In genomic region chr17:30541802-30542201, GRCh38 we compare ENCODE assay signal across 1 cellular context.
TF ChIP-seq lines count a peak whose summit lies in the region.

No MANE protein-coding gene starts in this region.

TF ChIP-seq in K562, 482 proteins besides CTCF, POLR2A, EP300 and RAD21 (continued from another document):
- TF ChIP-seq FOXP4 (CRISPR knock-in tag; IDR thresholded peaks at IDR 0.05; ENCODE audit: borderline replicate concordance) (no peak), PRMT5 (CRISPR knock-in tag; IDR thresholded peaks at IDR 0.05) (no peak), NCOA2 (IDR thresholded peaks at IDR 0.05; ENCODE audit: partially characterized antibody in 2 of 2) (no peak), MEF2D (tag; conservative IDR thresholded peaks at IDR 0.05; ENCODE audit: low read depth) (no peak), CGGBP1 (CRISPR knock-in tag; IDR thresholded peaks at IDR 0.05) (no peak), ELK3 (CRISPR knock-in tag; IDR thresholded peaks at IDR 0.05) (no peak), NKRF (IDR thresholded peaks at IDR 0.05; ENCODE audit: borderline replicate concordance) (no peak), ZBTB49 (CRISPR knock-in tag; IDR thresholded peaks at IDR 0.05; ENCODE audit: borderline replicate concordance) (no peak), CREB1 (IDR thresholded peaks at IDR 0.05) (peak; percentile 64), CREB1 (CRISPR knock-in tag; IDR thresholded peaks at IDR 0.05) (0 out of 2 replicates have a peak, but pooled peaks have one; percentile 31), SMARCE1 (IDR thresholded peaks at IDR 0.05) (no peak)
- TF ChIP-seq, protein P1, sequence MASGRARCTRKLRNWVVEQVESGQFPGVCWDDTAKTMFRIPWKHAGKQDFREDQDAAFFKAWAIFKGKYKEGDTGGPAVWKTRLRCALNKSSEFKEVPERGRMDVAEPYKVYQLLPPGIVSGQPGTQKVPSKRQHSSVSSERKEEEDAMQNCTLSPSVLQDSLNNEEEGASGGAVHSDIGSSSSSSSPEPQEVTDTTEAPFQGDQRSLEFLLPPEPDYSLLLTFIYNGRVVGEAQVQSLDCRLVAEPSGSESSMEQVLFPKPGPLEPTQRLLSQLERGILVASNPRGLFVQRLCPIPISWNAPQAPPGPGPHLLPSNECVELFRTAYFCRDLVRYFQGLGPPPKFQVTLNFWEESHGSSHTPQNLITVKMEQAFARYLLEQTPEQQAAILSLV (tag; IDR thresholded peaks at IDR 0.05) = no peak
- TF ChIP-seq, protein P2, sequence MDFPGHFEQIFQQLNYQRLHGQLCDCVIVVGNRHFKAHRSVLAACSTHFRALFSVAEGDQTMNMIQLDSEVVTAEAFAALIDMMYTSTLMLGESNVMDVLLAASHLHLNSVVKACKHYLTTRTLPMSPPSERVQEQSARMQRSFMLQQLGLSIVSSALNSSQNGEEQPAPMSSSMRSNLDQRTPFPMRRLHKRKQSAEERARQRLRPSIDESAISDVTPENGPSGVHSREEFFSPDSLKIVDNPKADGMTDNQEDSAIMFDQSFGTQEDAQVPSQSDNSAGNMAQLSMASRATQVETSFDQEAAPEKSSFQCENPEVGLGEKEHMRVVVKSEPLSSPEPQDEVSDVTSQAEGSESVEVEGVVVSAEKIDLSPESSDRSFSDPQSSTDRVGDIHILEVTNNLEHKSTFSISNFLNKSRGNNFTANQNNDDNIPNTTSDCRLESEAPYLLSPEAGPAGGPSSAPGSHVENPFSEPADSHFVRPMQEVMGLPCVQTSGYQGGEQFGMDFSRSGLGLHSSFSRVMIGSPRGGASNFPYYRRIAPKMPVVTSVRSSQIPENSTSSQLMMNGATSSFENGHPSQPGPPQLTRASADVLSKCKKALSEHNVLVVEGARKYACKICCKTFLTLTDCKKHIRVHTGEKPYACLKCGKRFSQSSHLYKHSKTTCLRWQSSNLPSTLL (IDR thresholded peaks at IDR 0.05) = no peak
- TF ChIP-seq, protein P3, sequence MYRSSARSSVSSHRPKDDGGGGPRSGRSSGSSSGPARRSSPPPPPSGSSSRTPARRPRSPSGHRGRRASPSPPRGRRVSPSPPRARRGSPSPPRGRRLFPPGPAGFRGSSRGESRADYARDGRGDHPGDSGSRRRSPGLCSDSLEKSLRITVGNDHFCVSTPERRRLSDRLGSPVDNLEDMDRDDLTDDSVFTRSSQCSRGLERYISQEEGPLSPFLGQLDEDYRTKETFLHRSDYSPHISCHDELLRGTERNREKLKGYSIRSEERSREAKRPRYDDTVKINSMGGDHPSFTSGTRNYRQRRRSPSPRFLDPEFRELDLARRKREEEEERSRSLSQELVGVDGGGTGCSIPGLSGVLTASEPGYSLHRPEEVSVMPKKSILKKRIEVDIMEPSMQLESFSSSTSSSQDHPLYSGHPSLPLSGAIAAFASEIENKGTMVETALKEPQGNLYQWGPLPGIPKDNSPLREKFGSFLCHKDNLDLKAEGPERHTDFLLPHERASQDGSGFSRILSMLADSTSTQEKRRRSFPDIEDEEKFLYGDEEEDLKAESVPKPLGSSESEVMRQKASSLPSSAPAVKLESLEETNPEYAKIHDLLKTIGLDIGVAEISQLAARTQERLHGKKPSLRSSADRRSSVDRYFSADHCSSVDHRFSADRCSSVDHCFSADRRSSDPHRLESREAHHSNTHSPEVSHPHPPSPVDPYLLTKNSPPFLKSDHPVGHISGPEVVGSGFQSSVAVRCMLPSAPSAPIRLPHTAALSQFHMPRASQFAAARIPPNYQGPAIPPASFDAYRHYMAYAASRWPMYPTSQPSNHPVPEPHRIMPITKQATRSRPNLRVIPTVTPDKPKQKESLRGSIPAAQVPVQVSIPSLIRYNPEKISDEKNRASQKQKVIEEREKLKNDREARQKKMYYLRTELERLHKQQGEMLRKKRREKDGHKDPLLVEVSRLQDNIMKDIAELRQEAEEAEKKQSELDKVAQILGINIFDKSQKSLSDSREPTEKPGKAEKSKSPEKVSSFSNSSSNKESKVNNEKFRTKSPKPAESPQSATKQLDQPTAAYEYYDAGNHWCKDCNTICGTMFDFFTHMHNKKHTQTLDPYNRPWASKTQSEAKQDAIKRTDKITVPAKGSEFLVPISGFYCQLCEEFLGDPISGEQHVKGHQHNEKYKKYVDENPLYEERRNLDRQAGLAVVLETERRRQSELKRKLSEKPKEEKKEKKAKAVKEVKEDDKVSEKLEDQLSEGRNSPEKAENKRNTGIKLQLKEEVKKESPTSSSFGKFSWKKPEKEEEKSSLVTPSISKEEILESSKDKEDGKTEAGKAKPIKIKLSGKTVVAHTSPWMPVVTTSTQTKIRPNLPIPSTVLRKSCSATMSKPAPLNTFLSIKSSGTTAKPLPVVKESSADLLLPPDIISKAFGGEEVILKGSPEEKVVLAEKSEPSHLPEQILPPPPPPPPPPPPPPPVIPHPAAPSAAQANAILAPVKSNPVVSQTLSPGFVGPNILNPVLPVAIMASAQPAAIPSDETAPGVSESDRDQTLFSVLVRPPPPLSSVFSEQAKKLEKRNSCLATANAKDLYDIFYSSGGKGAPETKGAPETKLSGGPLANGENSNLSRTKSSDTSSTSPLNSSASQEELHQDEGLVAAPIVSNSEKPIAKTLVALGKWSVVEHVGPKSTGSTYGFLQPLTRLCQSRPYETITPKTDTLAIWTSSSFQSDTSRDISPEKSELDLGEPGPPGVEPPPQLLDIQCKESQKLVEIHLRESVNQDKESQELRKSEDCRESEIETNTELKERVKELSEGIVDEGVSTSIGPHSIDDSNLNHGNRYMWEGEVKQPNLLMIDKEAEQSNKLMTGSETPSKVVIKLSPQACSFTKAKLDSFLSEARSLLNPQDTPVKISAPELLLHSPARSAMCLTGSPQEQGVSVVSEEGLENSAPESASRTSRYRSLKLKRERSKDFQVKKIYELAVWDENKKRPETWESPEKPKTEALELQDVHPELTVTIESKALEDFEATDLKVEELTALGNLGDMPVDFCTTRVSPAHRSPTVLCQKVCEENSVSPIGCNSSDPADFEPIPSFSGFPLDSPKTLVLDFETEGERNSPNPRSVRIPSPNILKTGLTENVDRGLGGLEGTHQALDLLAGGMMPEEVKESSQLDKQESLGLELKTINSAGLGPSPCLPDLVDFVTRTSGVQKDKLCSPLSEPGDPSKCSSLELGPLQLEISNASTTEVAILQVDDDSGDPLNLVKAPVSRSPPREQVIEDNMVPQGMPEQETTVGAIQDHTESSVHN (IDR thresholded peaks at IDR 0.05; ENCODE audit: borderline replicate concordance in 1 of 2, low read depth in 1 of 2) = no peak
